9 cellular contexts compared by ENCODE assay signal in genomic region chr22:39527481-39527961, GRCh38. TPM values are rescaled to one million over a fixed set of nuclear protein-coding genes. Genes with fewer than 3 reads are reported as not detected.
DNase-seq lines count a peak whose midpoint lies in the region; ATAC-seq, FAIRE-seq and TF ChIP-seq lines count a peak whose summit lies in the region.
"Had no signal": no experiment of that assay in that cellular context is flagged by ENCODE, and none has a peak within 500 bp of the region (broad histone marks: within the 10 kb centered on the region; RNA-seq: fewer than 3 reads in every experiment).

No MANE protein-coding gene starts in this region.

- H4K91ac ChIP-seq in H1 (replicated peaks; ENCODE audit: insufficient read length, low read length) = no peak overlapping the region

- H3K14ac ChIP-seq in H1 (ENCODE audit: insufficient read length) = no peak overlapping the region

- H3K4me3 ChIP-seq in OCI-LY1 (ENCODE audit: low read depth, low read length, poor library complexity, severe bottlenecking) (peak overlapping the region; percentile 58), H1 (ENCODE audit: extremely low read depth in 1 of 4, insufficient read depth in 2 of 4, low read depth in 3 of 4, low read length in 4 of 4) (no peak overlapping the region), gastrocnemius medialis (no peak overlapping the region)

- H3F3A ChIP-seq in OCI-LY1 (ENCODE audit: insufficient read depth, low read length) = peaks cover 28% of the 10 kb centered on the region

- TF ChIP-seq POLR2A in H1 (IDR thresholded peaks at IDR 0.05; ENCODE audit: control extremely low read depth in 1 of 2, low read depth in 2 of 2, low read length in 2 of 2) (no peak), gastrocnemius medialis (IDR thresholded peaks at IDR 0.05) (no peak)

- no peak for TF ChIP-seq RAD21 in H1 (IDR thresholded peaks at IDR 0.05 in 1 of 2, conservative IDR thresholded peaks at IDR 0.05 in 1 of 2; ENCODE audit: low read depth in 2 of 2, low read length in 2 of 2)

- TF ChIP-seq EP300 in H1 (IDR thresholded peaks at IDR 0.05; ENCODE audit: borderline replicate concordance in 1 of 2, low read depth in 2 of 2, low read length in 2 of 2) = no peak

- H3K4me1 ChIP-seq in OCI-LY1 (ENCODE audit: insufficient read depth, low read length, severe bottlenecking) = peaks cover 73% of the 10 kb centered on the region
- peaks cover 4 to 24% (median 9%) of the 10 kb centered on the region in 4 experiments for H3K4me1 ChIP-seq in H1 (replicated peaks in 1 of 4; ENCODE audit: control insufficient read depth in 3 of 4, insufficient read depth in 4 of 4, low read length in 3 of 4)
- H3K4me1 ChIP-seq in gastrocnemius medialis = peaks cover 77 to 81% of the 10 kb centered on the region in 2 donors

- no peak overlapping the region for H2BK5ac ChIP-seq in H1 (ENCODE audit: low read depth, low read length)

- no peak overlapping the region for H2AFZ ChIP-seq in OCI-LY1 (ENCODE audit: low read length)
- no peak overlapping the region for H2AFZ ChIP-seq in H1 (ENCODE audit: low read length)

- no peaks in the 10 kb centered on the region for H3K9me2 ChIP-seq in OCI-LY1 (ENCODE audit: low read depth, low read length)

- no peaks in the 10 kb centered on the region for H3K27me3 ChIP-seq in OCI-LY1 (ENCODE audit: insufficient read depth, low read length)
- H3K27me3 ChIP-seq in H1 (replicated peaks in 1 of 4; ENCODE audit: control insufficient read depth in 3 of 4, extremely low read depth in 1 of 4, insufficient read depth in 3 of 4, low read length in 3 of 4) = no peaks in the 10 kb centered on the region
- H3K27me3 ChIP-seq in gastrocnemius medialis = no peaks in the 10 kb centered on the region

- TF ChIP-seq CTCF in OCI-LY1 (IDR thresholded peaks at IDR 0.05; ENCODE audit: low read length) (no peak), H1 (IDR thresholded peaks at IDR 0.05; ENCODE audit: control extremely low read depth in 1 of 3, insufficient read depth in 1 of 3, low read depth in 1 of 3, low read length in 3 of 3) (no peak), gastrocnemius medialis (IDR thresholded peaks at IDR 0.05 in 4 of 5, conservative IDR thresholded peaks at IDR 0.05 in 1 of 5) (no peak)

- no peak overlapping the region for H3K56ac ChIP-seq in H1 (replicated peaks; ENCODE audit: insufficient read length, low read depth, low read length)

- H4K5ac ChIP-seq in H1 (ENCODE audit: insufficient read length, low read depth, low read length) = no peak overlapping the region

- 83% methylated on average over 6 of the region's 6 CpGs; no CpG with 5 or more reads in 1 of the 2 experiments for WGBS in H1 (ENCODE audit: extremely low coverage in 1 of 2, insufficient coverage in 1 of 2, insufficient read length in 1 of 2, insufficient replicate concordance in 2 of 2, low coverage in 1 of 2, low lambda C conversion rate in 2 of 2, missing lambda C conversion rate in 1 of 2), 2 experiments

- no peak overlapping the region for H3K18ac ChIP-seq in H1 (ENCODE audit: extremely low read depth, low read length)

- H3K23ac ChIP-seq in H1 (ENCODE audit: insufficient read length) = no peak overlapping the region

- peaks cover 3% of the 10 kb centered on the region; the same call in 1 of the 2 replicates for H3K79me1 ChIP-seq in H1 (ENCODE audit: low read depth, low read length)

- intact Hi-C loops in gastrocnemius medialis (cut with DNase I; ENCODE audit: low total_unique reads) = loop anchor here (5.0 to 10.0 kb wide), 5 partner anchors 355 to 1923 kb away; partner anchors contain the start of genes GGA1, MRTFA and SUN2

- no peak overlapping the region for H2BK20ac ChIP-seq in H1 (ENCODE audit: low read length)

- H2BK15ac ChIP-seq in H1 (ENCODE audit: low read length) = no peak overlapping the region

- H3K36me3 ChIP-seq in OCI-LY1 (ENCODE audit: insufficient read depth, low read length) (peaks cover 65% of the 10 kb centered on the region), H1 (ENCODE audit: control insufficient read depth in 2 of 4, insufficient read depth in 4 of 4, low read length in 3 of 4) (peaks cover 16 to 27% (median 22%) of the 10 kb centered on the region in 4 experiments), gastrocnemius medialis (peaks cover 0 to 17% of the 10 kb centered on the region in 2 donors)

- H2AK5ac ChIP-seq in H1 (ENCODE audit: low read depth, low read length) = no peak overlapping the region

- no peak overlapping the region for H3K4ac ChIP-seq in H1 (replicated peaks; ENCODE audit: insufficient read length, low read depth, low read length)

- DNase-seq in NCI-H1092 treated with DMSO at 0.1 percent for 48 hours (lab: John Stamatoyannopoulos, UW) = peak; percentile 12
- no peak for DNase-seq in NCI-H1092 (lab: John Stamatoyannopoulos, UW)
- no peak for DNase-seq in H1 (ENCODE audit: low read depth in 1 of 2, low spot score in 2 of 2)
- DNase-seq in gastrocnemius medialis = no peak
- no peak for DNase-seq in stimulated activated CD4-positive, alpha-beta T cell treated with anti-CD3 and anti-CD28 coated beads, Interleukin-12 subunit alpha, Interleukin-12 subunit beta, amount 100 ng/mL, for 4 hours
- DNase-seq in amniotic stem cell (lab: John Stamatoyannopoulos, UW) = no peak
- DNase-seq: activated CD4-positive, CD25-positive, alpha-beta regulatory T cell treated with anti-CD3 and anti-CD28 coated beads, Interleukin-2, amount 50 U/mL, for 72 hours had no signal

- H3K9me3 ChIP-seq in OCI-LY1 (ENCODE audit: low read length) (no peaks in the 10 kb centered on the region), H1 (ENCODE audit: insufficient read depth in 2 of 2, low read depth in 1 of 2, low read length in 1 of 2) (no peaks in the 10 kb centered on the region), gastrocnemius medialis (no peaks in the 10 kb centered on the region)

- peak overlapping the region; percentile 77 for H3K4me2 ChIP-seq in OCI-LY1 (ENCODE audit: low read length)
- H3K4me2 ChIP-seq in H1 (ENCODE audit: insufficient read depth in 1 of 2, low read depth in 2 of 2, low read length in 2 of 2) = no peak overlapping the region

- H3K27ac ChIP-seq in OCI-LY1 (ENCODE audit: low read depth, low read length, poor library complexity, severe bottlenecking) (peak overlapping the region; percentile 98), H1 (ENCODE audit: low read depth, low read length) (no peak overlapping the region), gastrocnemius medialis (peak overlapping the region; percentile 64 to 95 (median 86))

- no peak for FAIRE-seq in H1 (lab: Jason Lieb, UNC)

- in situ Hi-C loops in gastrocnemius medialis (cut with MboI; ENCODE audit: low sequenced_read_pairs in 4 of 4) = loop anchor here in 3 of 4 donors (25.0 kb wide), 3 partner anchors 510 to 835 kb away; partner anchors contain the start of genes ADSL (in 2 of the 3) and SGSM3 (in 1 of the 3)

- peaks cover 6% of the 10 kb centered on the region for H3K23me2 ChIP-seq in H1 (ENCODE audit: low read depth, low read length)

- POLR2A ChIA-PET in H1 (lab: Charles Lee; ENCODE audit: partially characterized antibody) = interaction anchor here (1.0 to 8.9 kb wide), 6 partner anchors 7 to 185 kb away, joined by 3 to 72 read pairs (median 8); partner anchors contain the start of gene ATF4

- ATAC-seq in gastrocnemius medialis = no peak
- ATAC-seq in HG02938 (IDR thresholded peaks at IDR 0.05; ENCODE audit: unreplicated experiment) = no peak

- H4K8ac ChIP-seq in H1 (ENCODE audit: extremely low read depth, insufficient read depth, low read length) = no peak overlapping the region

- H3K79me2 ChIP-seq in OCI-LY1 (ENCODE audit: insufficient read depth, low read length) (peaks cover 14% of the 10 kb centered on the region), H1 (ENCODE audit: control insufficient read depth in 1 of 2, insufficient read depth in 2 of 2, low read length in 2 of 2) (peaks cover 0 to 23% of the 10 kb centered on the region in 2 experiments; a peak in 2 of 4 replicates)

- no peak overlapping the region for H2BK12ac ChIP-seq in H1 (ENCODE audit: low read depth, low read length)

- no peak overlapping the region for H2BK120ac ChIP-seq in H1 (replicated peaks; ENCODE audit: low read depth, low read length)

- H4K20me1 ChIP-seq in OCI-LY1 (ENCODE audit: insufficient read depth, low read length) (no peaks in the 10 kb centered on the region), H1 (replicated peaks in 1 of 2; ENCODE audit: control insufficient read depth in 1 of 2, insufficient read depth in 2 of 2, low read length in 2 of 2) (peaks cover 31 to 55% of the 10 kb centered on the region in 2 experiments)

- peak overlapping the region; percentile 68; the same call in 1 of the 2 replicates for H3K9ac ChIP-seq in OCI-LY1 (ENCODE audit: low read length)
- no peak overlapping the region; a peak in 1 of 7 replicates for H3K9ac ChIP-seq in H1 (replicated peaks in 1 of 4; ENCODE audit: extremely low read depth in 1 of 4, low read depth in 3 of 4, low read length in 3 of 4)

- CTCF ChIA-PET in H1 (lab: Charles Lee; ENCODE audit: partially characterized antibody) = interaction anchor here (0.5 to 21.9 kb wide), 5 partner anchors 13 to 46 kb away, joined by 3 to 361 read pairs (median 23); partner anchors contain the start of gene MIEF1

RNA-seq across cellular contexts. Expression of gene RPS19BP1, which starts 5.0 kb away (rescaled TPM):
- total RNA-seq in H1 (2021; fragmentation: NEBNext Ultra II Directional; extraction: Animal tissue kit (Norgen Biotek cat#: 25700)) = 77.5 and 77.9 TPM in 2 replicates
- polyA plus RNA-seq in H1 (2011; rRNA removed) = 97.9 and 120 TPM in 2 replicates
- 120 TPM for polyA plus RNA-seq in H1 (2011; cell fraction: cytosol; rRNA removed)
- polyA plus RNA-seq in H1 (2011; cell fraction: nucleus; rRNA removed) = 94.6 TPM
- 79.6 to 99.4 TPM (median 89.0 TPM) in 4 replicates for polyA plus RNA-seq in H1 (2012, experiment 1 of 2)
- polyA plus RNA-seq in H1 (2012, experiment 2 of 2) = 100 TPM
- 71.2 TPM for polyA plus RNA-seq in H1 (2013, experiment 1 of 2)
- polyA plus RNA-seq in H1 (2013, experiment 2 of 2) = 71.6 TPM
- 7.8 and 8.1 TPM in 2 replicates for polyA minus RNA-seq in H1 (2011; rRNA and poly(A)+ RNA removed)
- polyA minus RNA-seq in H1 (2011; cell fraction: cytosol; rRNA and poly(A)+ RNA removed) = 16.2 TPM
- 23.8 TPM for polyA minus RNA-seq in H1 (2011; cell fraction: nucleus; rRNA and poly(A)+ RNA removed)
- total RNA-seq in gastrocnemius medialis = 100 to 1,000 TPM in 2 of 4 donors, 10 to 100 TPM in 2; 72.2 to 128 (median 104) TPM

RNA-seq across cellular contexts. Expression of gene ATF4, which starts 7.2 kb away (rescaled TPM):
- total RNA-seq in H1 (2021; fragmentation: NEBNext Ultra II Directional; extraction: Animal tissue kit (Norgen Biotek cat#: 25700)) = 543 and 553 TPM in 2 replicates
- polyA plus RNA-seq in H1 (2011; rRNA removed) = 685 and 704 TPM in 2 replicates
- 868 TPM for polyA plus RNA-seq in H1 (2011; cell fraction: cytosol; rRNA removed)
- 703 TPM for polyA plus RNA-seq in H1 (2011; cell fraction: nucleus; rRNA removed)
- polyA plus RNA-seq in H1 (2012, experiment 1 of 2) = 598 to 685 TPM (median 617 TPM) in 4 replicates
- 699 TPM for polyA plus RNA-seq in H1 (2012, experiment 2 of 2)
- polyA plus RNA-seq in H1 (2013, experiment 1 of 2) = 476 TPM
- 475 TPM for polyA plus RNA-seq in H1 (2013, experiment 2 of 2)
- 314 and 359 TPM in 2 replicates for polyA minus RNA-seq in H1 (2011; rRNA and poly(A)+ RNA removed)
- polyA minus RNA-seq in H1 (2011; cell fraction: cytosol; rRNA and poly(A)+ RNA removed) = 150 TPM
- 255 TPM for polyA minus RNA-seq in H1 (2011; cell fraction: nucleus; rRNA and poly(A)+ RNA removed)
- total RNA-seq in gastrocnemius medialis = 100 to 1,000 TPM; 480 to 666 (median 533) TPM

RNA-seq across cellular contexts. Expression of gene MIEF1, which starts 25.4 kb away (rescaled TPM):
- total RNA-seq in H1 (2021; fragmentation: NEBNext Ultra II Directional; extraction: Animal tissue kit (Norgen Biotek cat#: 25700)) = 31.4 and 32.7 TPM in 2 replicates
- polyA plus RNA-seq in H1 (2011; rRNA removed) = 16.8 and 21.0 TPM in 2 replicates
- 16.4 TPM for polyA plus RNA-seq in H1 (2011; cell fraction: cytosol; rRNA removed)
- polyA plus RNA-seq in H1 (2011; cell fraction: nucleus; rRNA removed) = 18.5 TPM
- 22.0 to 25.2 TPM (median 22.9 TPM) in 4 replicates for polyA plus RNA-seq in H1 (2012, experiment 1 of 2)
- polyA plus RNA-seq in H1 (2012, experiment 2 of 2) = 14.3 TPM
- polyA plus RNA-seq in H1 (2013, experiment 1 of 2) = 18.5 TPM
- polyA plus RNA-seq in H1 (2013, experiment 2 of 2) = 18.4 TPM
- polyA minus RNA-seq in H1 (2011; rRNA and poly(A)+ RNA removed) = 36.0 and 36.1 TPM in 2 replicates
- polyA minus RNA-seq in H1 (2011; cell fraction: cytosol; rRNA and poly(A)+ RNA removed) = 17.9 TPM
- polyA minus RNA-seq in H1 (2011; cell fraction: nucleus; rRNA and poly(A)+ RNA removed) = 17.9 TPM
- total RNA-seq in gastrocnemius medialis = 10 to 100 TPM; 11.4 to 25.4 (median 12.9) TPM

RNA-seq across cellular contexts. Expression of gene CACNA1I, which starts 43.0 kb away (rescaled TPM):
- total RNA-seq in H1 (2021; fragmentation: NEBNext Ultra II Directional; extraction: Animal tissue kit (Norgen Biotek cat#: 25700)) = 1.2 and 1.3 TPM in 2 replicates
- polyA plus RNA-seq in H1 (2011; rRNA removed) = 0.77 and 1.3 TPM in 2 replicates
- polyA plus RNA-seq in H1 (2011; cell fraction: cytosol; rRNA removed) = 1.2 TPM
- polyA plus RNA-seq in H1 (2011; cell fraction: nucleus; rRNA removed) = 7.1 TPM
- 0.91 to 1.4 TPM (median 1.2 TPM) in 4 replicates for polyA plus RNA-seq in H1 (2012, experiment 1 of 2)
- polyA plus RNA-seq in H1 (2012, experiment 2 of 2) = 0.71 TPM
- polyA plus RNA-seq in H1 (2013, experiment 1 of 2) = 1.3 TPM
- polyA plus RNA-seq in H1 (2013, experiment 2 of 2) = 1.3 TPM
- 1.00 and 1.3 TPM in 2 replicates for polyA minus RNA-seq in H1 (2011; rRNA and poly(A)+ RNA removed)
- 0.95 TPM for polyA minus RNA-seq in H1 (2011; cell fraction: cytosol; rRNA and poly(A)+ RNA removed)
- polyA minus RNA-seq in H1 (2011; cell fraction: nucleus; rRNA and poly(A)+ RNA removed) = 1.6 TPM
- total RNA-seq in gastrocnemius medialis = not detected
